Comparison of ENCODE assay signal across 8 cellular contexts in genomic region chr10:102642553-102643345, GRCh38. TPM values are rescaled to one million over a fixed set of nuclear protein-coding genes. Genes with fewer than 3 reads are reported as not detected.
A peak's percentile ranks its signal among the peaks of the same experiment; 100 is the strongest.
DNase-seq lines count a peak whose midpoint lies in the region; ATAC-seq, FAIRE-seq and TF ChIP-seq lines count a peak whose summit lies in the region.

No MANE protein-coding gene starts in this region.

- H3K4me3 Mint-ChIP-seq in astrocyte (ENCODE audit: unreplicated experiment) = peak overlapping the region; percentile 90

- H3K36me3 Mint-ChIP-seq in astrocyte (ENCODE audit: low read depth, unreplicated experiment) = peaks cover 4% of the 10 kb centered on the region

- ATAC-seq in HG03135 (IDR thresholded peaks at IDR 0.05; ENCODE audit: unreplicated experiment) (peak; percentile 1), SK-N-SH treated with all-trans-retinoic acid at 6 μM for 48 hours (no peak), right cardiac atrium (peak in 1 of 2 donors; percentile 9), HG03342 (IDR thresholded peaks at IDR 0.05; ENCODE audit: unreplicated experiment) (no peak), GM18858 (IDR thresholded peaks at IDR 0.05; ENCODE audit: unreplicated experiment) (no peak)

- H3K4me1 ChIP-seq in astrocyte (ENCODE audit: insufficient read depth, low read length) = peaks cover 22% of the 10 kb centered on the region
- peaks cover 5% of the 10 kb centered on the region for H3K4me1 ChIP-seq in right cardiac atrium (ENCODE audit: control insufficient read depth, insufficient read depth, low read length)

- peak overlapping the region; percentile 93 for H3K27ac ChIP-seq in astrocyte (ENCODE audit: low read depth, low read length)
- H3K27ac ChIP-seq in right cardiac atrium (ENCODE audit: low read length) = peak overlapping the region; percentile 96

- no peaks in the 10 kb centered on the region for H3K9me3 Mint-ChIP-seq in astrocyte (ENCODE audit: unreplicated experiment)

- TF ChIP-seq CTCF in astrocyte (IDR thresholded peaks at IDR 0.05; ENCODE audit: insufficient read depth, low read depth, low read length) (no peak), retinal pigment epithelial cell (conservative IDR thresholded peaks at IDR 0.05; ENCODE audit: low read depth, low read length) (no peak)

- intact Hi-C loops in right cardiac atrium (cut with DNase I) = no loop called here

- no peak for FAIRE-seq in astrocyte (lab: Jason Lieb, UNC)

- H3K4me3 ChIP-seq in astrocyte (ENCODE audit: insufficient read depth, low read depth, low read length) = peak overlapping the region; percentile 77
- peak overlapping the region; percentile 93 for H3K4me3 ChIP-seq in right cardiac atrium (ENCODE audit: low read length)
- peak overlapping the region; percentile 89 for H3K4me3 ChIP-seq in retinal pigment epithelial cell (ENCODE audit: low read length)

- peaks cover 38% of the 10 kb centered on the region for H3K79me2 ChIP-seq in astrocyte (ENCODE audit: insufficient read depth, low read length)

- no peaks in the 10 kb centered on the region for H3K36me3 ChIP-seq in astrocyte (ENCODE audit: insufficient read depth, low read length)

- H3K27me3 Mint-ChIP-seq in astrocyte (ENCODE audit: low read depth, unreplicated experiment) = no peaks in the 10 kb centered on the region

- H4K20me1 ChIP-seq in astrocyte (ENCODE audit: insufficient read depth, low read length) = peaks cover 33% of the 10 kb centered on the region

- H3K4me2 ChIP-seq in astrocyte (ENCODE audit: low read length) = peak overlapping the region; percentile 93

- no peaks in the 10 kb centered on the region for H3K9me3 ChIP-seq in astrocyte (ENCODE audit: insufficient read depth, low read depth, low read length)
- no peaks in the 10 kb centered on the region for H3K9me3 ChIP-seq in right cardiac atrium (ENCODE audit: control insufficient read depth, low read length)

- peak overlapping the region; percentile 90 for H3K9ac ChIP-seq in astrocyte (ENCODE audit: low read length)

- DNase-seq in ELR (ENCODE audit: low read depth) = peak; percentile 67
- no peak for DNase-seq in astrocyte (ENCODE audit: low read depth)
- peak; percentile 74 to 90 (median 89) for DNase-seq in right cardiac atrium
- DNase-seq in retinal pigment epithelial cell (ENCODE audit: low read depth) = no peak

- peak overlapping the region; percentile 30 for H2AFZ ChIP-seq in astrocyte (ENCODE audit: low read depth, low read length)

- peaks cover 12% of the 10 kb centered on the region for H3K4me1 Mint-ChIP-seq in astrocyte (ENCODE audit: low read depth, unreplicated experiment)

- H3K27ac Mint-ChIP-seq in astrocyte (ENCODE audit: unreplicated experiment) = peak overlapping the region; percentile 73

- WGBS in right cardiac atrium = under 1% methylated on average over 73 of the region's 73 CpGs

- H3K27me3 ChIP-seq in astrocyte (ENCODE audit: insufficient read depth, low read length) (no peaks in the 10 kb centered on the region), right cardiac atrium (ENCODE audit: control insufficient read depth, insufficient read depth) (no peaks in the 10 kb centered on the region)

TF ChIP-seq in SK-N-SH treated with all-trans-retinoic acid at 6 μM for 48 hours, 23 proteins besides CTCF, POLR2A, EP300 and RAD21:
- TF ChIP-seq TSHZ2 (CRISPR knock-in tag; IDR thresholded peaks at IDR 0.05) (no peak), PATZ1 (CRISPR knock-in tag; IDR thresholded peaks at IDR 0.05; ENCODE audit: borderline replicate concordance) (0 out of 2 replicates have a peak, but pooled peaks have one; percentile 14), BACH2 (CRISPR knock-in tag; IDR thresholded peaks at IDR 0.05; ENCODE audit: borderline replicate concordance) (no peak)
TF ChIP-seq in SK-N-SH treated with all-trans-retinoic acid at 6 μM for 48 hours: peak in this region for 1.

RNA-seq across cellular contexts. Expression of gene TRIM8, which starts 1.5 kb away (rescaled TPM):
- total RNA-seq in astrocyte = 103 and 117 TPM in 2 replicates
- total RNA-seq in right cardiac atrium = 100 to 1,000 TPM; 104 to 120 (median 109) TPM
- 71.4 TPM for polyA plus RNA-seq in right cardiac atrium

Comparison
In these comparisons a context has a peak if more than half of its experiments do, and no peak if none do; other contexts are left out.
1. DNase-seq: peak in ELR (single experiment) and right cardiac atrium (3 of 3); none in astrocyte (single experiment) and retinal pigment epithelial cell (single experiment).
2. Peak in every context shown above with its lines, with median percentiles within 50 percentile points of each other: H3K4me3 ChIP-seq.